Comparison of ENCODE assay signal across 18 cellular contexts in the genomic region with DNA sequence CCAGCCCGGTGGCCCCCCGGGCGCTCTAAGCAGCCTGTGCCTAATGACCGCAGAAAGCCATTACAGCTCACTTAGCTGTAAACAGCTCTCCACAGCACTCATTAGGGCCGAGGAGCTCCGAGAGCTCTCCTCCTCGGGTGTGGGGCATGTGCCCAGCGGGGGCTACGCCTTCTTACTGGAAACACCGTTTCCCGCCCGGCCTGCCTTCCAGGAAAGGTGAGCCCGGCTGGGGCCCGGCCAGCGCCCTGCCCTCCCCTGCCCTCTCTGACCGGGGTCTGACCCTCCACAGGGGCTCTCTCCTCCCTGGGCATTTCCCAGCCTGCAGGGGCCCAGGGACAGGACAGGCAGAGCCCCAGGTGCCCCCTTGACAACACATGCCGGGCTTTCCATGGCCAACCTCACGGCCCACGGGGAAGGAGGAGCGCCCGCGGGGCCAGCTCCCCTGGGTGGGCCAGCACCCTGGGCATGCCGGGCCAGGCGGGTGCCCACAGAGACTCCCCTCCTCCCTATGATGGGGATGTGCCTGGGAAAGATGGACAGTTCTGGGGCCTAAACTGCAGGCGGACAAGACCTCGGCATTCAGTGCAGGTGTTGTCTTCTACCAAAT.
A peak's percentile ranks its signal among the peaks of the same experiment; 100 is the strongest.
DNase-seq lines count a peak whose midpoint lies in the region; ATAC-seq and TF ChIP-seq lines count a peak whose summit lies in the region.
"Had no signal": no experiment of that assay in that cellular context is flagged by ENCODE, and none has a peak within 500 bp of the region (broad histone marks: within the 10 kb centered on the region; RNA-seq: fewer than 3 reads in every experiment).

No MANE protein-coding gene starts in this region.

- no peak overlapping the region for H3K4me3 Mint-ChIP-seq in CD8-positive, alpha-beta T cell
- no peak overlapping the region for H3K4me3 Mint-ChIP-seq in Caco-2 (ENCODE audit: unreplicated experiment)
- H3K4me3 Mint-ChIP-seq: CD4-positive, CD25-positive, alpha-beta regulatory T cell had no signal

- H3K27ac ChIP-seq in right atrium auricular region (no peak overlapping the region), lower lobe of right lung (no peak overlapping the region), upper lobe of right lung (no peak overlapping the region), SJCRH30 (no peak overlapping the region)
- no peak overlapping the region for H3K27ac ChIP-seq in CD8-positive, alpha-beta T cell (ENCODE audit: low read depth, low read length)
- H3K27ac ChIP-seq: KMS-11 had no signal

- H3K27me3 ChIP-seq in right atrium auricular region (no peaks in the 10 kb centered on the region), lower lobe of right lung (ENCODE audit: low read depth) (no peaks in the 10 kb centered on the region), upper lobe of right lung (no peaks in the 10 kb centered on the region), SJCRH30 (no peaks in the 10 kb centered on the region), Caco-2 (replicated peaks; ENCODE audit: control insufficient read depth, insufficient read depth, low read length) (no peaks in the 10 kb centered on the region; the same call in 1 of the 2 replicates)
- H3K27me3 ChIP-seq in CD8-positive, alpha-beta T cell (ENCODE audit: insufficient read depth, low read length): no peaks in the 10 kb centered on the region

- intact Hi-C loops in left ventricle myocardium superior (cut with micrococcal nuclease) (no loop called here), lower lobe of right lung (cut with DNase I) (no loop called here), upper lobe of right lung (cut with DNase I) (no loop called here), Caco-2 (cut with micrococcal nuclease; ENCODE audit: unreplicated experiment) (no loop called here)
- intact Hi-C loops in CD8-positive, alpha-beta T cell (cut with DNase I, micrococcal nuclease): no loop called here

- BruUV-seq in Caco-2 (replicated peaks; lab: Mats Ljungman, UMichigan): no TSS peak

- no peaks in the 10 kb centered on the region for H3K27me3 Mint-ChIP-seq in CD8-positive, alpha-beta T cell (ENCODE audit: low read depth)
- peaks cover 29% of the 10 kb centered on the region for H3K27me3 Mint-ChIP-seq in Caco-2 (ENCODE audit: insufficient read depth, unreplicated experiment)

- no peaks in the 10 kb centered on the region for H3K9me3 Mint-ChIP-seq in CD8-positive, alpha-beta T cell
- no peaks in the 10 kb centered on the region for H3K9me3 Mint-ChIP-seq in Caco-2 (ENCODE audit: unreplicated experiment)

- TF ChIP-seq CTCF in right atrium auricular region (IDR thresholded peaks at IDR 0.05) (no peak), lower lobe of right lung (IDR thresholded peaks at IDR 0.05) (no peak), upper lobe of right lung (IDR thresholded peaks at IDR 0.05) (no peak), Caco-2 (IDR thresholded peaks at IDR 0.05; ENCODE audit: insufficient read depth in 1 of 2, low read depth in 1 of 2, low read length in 1 of 2, severe bottlenecking in 1 of 2, unreplicated experiment in 1 of 2) (no peak)
- TF ChIP-seq CTCF in CD8-positive, alpha-beta T cell (IDR thresholded peaks at IDR 0.05): no peak

- H3K27ac Mint-ChIP-seq in CD8-positive, alpha-beta T cell: no peak overlapping the region
- no peak overlapping the region for H3K27ac Mint-ChIP-seq in Caco-2 (ENCODE audit: unreplicated experiment)
- H3K27ac Mint-ChIP-seq: CD4-positive, CD25-positive, alpha-beta regulatory T cell had no signal

- H3K36me3 Mint-ChIP-seq in CD8-positive, alpha-beta T cell: no peaks in the 10 kb centered on the region
- H3K36me3 Mint-ChIP-seq in Caco-2 (ENCODE audit: insufficient read depth, unreplicated experiment): no peaks in the 10 kb centered on the region
- H3K36me3 Mint-ChIP-seq: CD4-positive, CD25-positive, alpha-beta regulatory T cell had no signal

- ATAC-seq in left ventricle myocardium superior (no peak), lower lobe of right lung (peak; percentile 78 to 91), upper lobe of right lung (peak; percentile 69)
- no peak for ATAC-seq in CD8-positive, alpha-beta T cell
- ATAC-seq: PC-3 had no signal

- H3K36me3 ChIP-seq in right atrium auricular region (no peaks in the 10 kb centered on the region), lower lobe of right lung (no peaks in the 10 kb centered on the region), upper lobe of right lung (no peaks in the 10 kb centered on the region), SJCRH30 (no peaks in the 10 kb centered on the region), Caco-2 (ENCODE audit: control insufficient read depth, insufficient read depth, low read length) (no peaks in the 10 kb centered on the region)
- H3K36me3 ChIP-seq in CD8-positive, alpha-beta T cell (ENCODE audit: insufficient read depth, low read length): no peaks in the 10 kb centered on the region
- H3K36me3 ChIP-seq: BE2C had no signal

- no peak overlapping the region for H3K4me3 ChIP-seq in right atrium auricular region
- H3K4me3 ChIP-seq in lower lobe of right lung: no peak overlapping the region
- H3K4me3 ChIP-seq in upper lobe of right lung: no peak overlapping the region
- H3K4me3 ChIP-seq in CD8-positive, alpha-beta T cell (ENCODE audit: low read depth, low read length): no peak overlapping the region
- H3K4me3 ChIP-seq in SJCRH30: no peak overlapping the region
- H3K4me3 ChIP-seq in Caco-2 (ENCODE audit: low read depth, low read length): no peak overlapping the region

- H3K4me1 Mint-ChIP-seq in CD8-positive, alpha-beta T cell (ENCODE audit: low read depth): peaks cover 37% of the 10 kb centered on the region
- no peaks in the 10 kb centered on the region for H3K4me1 Mint-ChIP-seq in Caco-2 (ENCODE audit: low read depth, unreplicated experiment)

- POLR2A ChIA-PET in CD8-positive, alpha-beta T cell (lab: Charles Lee): no interaction called here
- POLR2A ChIA-PET in Caco-2 (lab: Charles Lee): no interaction called here

- H3K9me3 ChIP-seq in right atrium auricular region: no peaks in the 10 kb centered on the region
- no peaks in the 10 kb centered on the region for H3K9me3 ChIP-seq in lower lobe of right lung
- no peaks in the 10 kb centered on the region for H3K9me3 ChIP-seq in upper lobe of right lung
- H3K9me3 ChIP-seq in CD8-positive, alpha-beta T cell (ENCODE audit: low read length): no peaks in the 10 kb centered on the region
- H3K9me3 ChIP-seq in SJCRH30 (replicated peaks): no peaks in the 10 kb centered on the region
- H3K9me3 ChIP-seq in Caco-2: no peaks in the 10 kb centered on the region
- H3K9me3 ChIP-seq: BE2C had no signal

- H3K4me1 ChIP-seq in right atrium auricular region (no peaks in the 10 kb centered on the region), lower lobe of right lung (peaks cover 6% of the 10 kb centered on the region), upper lobe of right lung (no peaks in the 10 kb centered on the region), SJCRH30 (no peaks in the 10 kb centered on the region), Caco-2 (no peaks in the 10 kb centered on the region)
- H3K4me1 ChIP-seq in CD8-positive, alpha-beta T cell (ENCODE audit: insufficient read depth, low read length): peaks cover 16% of the 10 kb centered on the region
- H3K4me1 ChIP-seq: BE2C had no signal

- CTCF ChIA-PET in CD8-positive, alpha-beta T cell (lab: Charles Lee): interaction anchor here (1.1 kb wide), 1 partner anchor 14 kb away, joined by 4 read pairs; no protein-coding TSS in a partner anchor
- CTCF ChIA-PET in Caco-2 (lab: Charles Lee): no interaction called here

- DNase-seq in left ventricle myocardium superior (peak; percentile 8), right atrium auricular region (ENCODE audit: low spot score) (no peak), NCI-H2227 treated with DMSO at 0.1 percent for 48 hours (lab: John Stamatoyannopoulos, UW) (peak; percentile 13), lower lobe of right lung (peak; percentile 73), upper lobe of right lung (peak; percentile 81), SJCRH30 (no peak), Caco-2 (no peak)
- DNase-seq in CD8-positive, alpha-beta T cell: no peak
- DNase-seq: 8988T; BE2C; Calu3; CD4-positive, CD25-positive, alpha-beta regulatory T cell; GOT3; NCI-H1436; NCI-H2029 treated with DMSO at 0.1 percent for 48 hours; NCI-H510A treated with DMSO at 0.1 percent for 48 hours; PC-3 had no signal

Comparison
In these comparisons a context has a peak if more than half of its experiments do, and no peak if none do; other contexts are left out.
1. DNase-seq: peak in left ventricle myocardium superior (single experiment), NCI-H2227 treated with DMSO at 0.1 percent for 48 hours (single experiment), lower lobe of right lung (single experiment) and upper lobe of right lung (single experiment); none in right atrium auricular region (single experiment), CD8-positive, alpha-beta T cell (0 of 7), SJCRH30 (0 of 2) and Caco-2 (0 of 2).
2. ATAC-seq: peak in lower lobe of right lung (2 of 2) and upper lobe of right lung (single experiment); none in left ventricle myocardium superior (single experiment) and CD8-positive, alpha-beta T cell (single experiment).